1 cellular context compared by ENCODE assay signal in the genomic region with DNA sequence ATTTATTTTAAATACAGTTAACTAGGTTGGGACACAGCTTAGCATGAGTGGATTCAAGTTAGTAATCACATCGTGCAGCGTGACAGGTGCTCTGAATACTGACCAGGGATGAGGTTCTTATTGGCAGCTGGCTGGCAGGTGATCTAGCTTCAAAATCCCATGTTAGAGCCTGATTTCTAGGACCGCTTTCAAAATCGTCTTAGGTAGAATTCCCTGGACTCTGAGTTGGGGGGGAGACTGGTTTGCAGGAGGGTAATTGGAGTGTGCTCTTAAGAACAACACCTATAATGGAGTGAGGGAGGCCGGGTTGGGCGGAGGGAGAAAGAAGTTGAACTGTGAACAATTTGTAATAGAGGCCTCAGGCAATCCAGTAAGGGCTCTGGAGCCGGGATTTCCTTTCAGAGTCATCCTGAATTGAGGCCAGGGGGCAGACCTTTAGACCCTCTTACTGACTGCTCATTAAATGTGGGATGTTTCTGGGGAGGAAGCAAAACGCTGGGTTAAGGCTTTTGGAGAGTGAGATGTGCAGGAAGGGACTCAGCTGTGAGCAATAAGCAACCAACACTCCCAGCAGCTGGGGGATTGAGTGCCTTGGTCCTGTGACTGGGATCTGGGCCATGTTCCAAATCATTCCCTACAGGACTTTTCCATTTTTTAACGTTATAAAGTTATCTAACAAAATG.
TF ChIP-seq lines count a peak whose summit lies in the region.

No MANE protein-coding gene starts in this region.

TF ChIP-seq in HepG2, 621 proteins besides CTCF, POLR2A, EP300 and RAD21:
- TF ChIP-seq CREM (IDR thresholded peaks at IDR 0.05) (no peak), CREM (CRISPR knock-in tag; IDR thresholded peaks at IDR 0.05) (no peak), ZFY (CRISPR knock-in tag; IDR thresholded peaks at IDR 0.05) (no peak), ZNF460 (CRISPR knock-in tag; IDR thresholded peaks at IDR 0.05; ENCODE audit: borderline replicate concordance) (no peak), ZC3H13 (CRISPR knock-in tag; IDR thresholded peaks at IDR 0.05) (no peak), KLF9 (CRISPR knock-in tag; IDR thresholded peaks at IDR 0.05; ENCODE audit: low read depth) (0 out of 2 replicates have a peak, but pooled peaks have one; percentile 8), ZNF546 (CRISPR knock-in tag; conservative IDR thresholded peaks at IDR 0.05) (no peak), ZNF44 (CRISPR knock-in tag; IDR thresholded peaks at IDR 0.05) (0 out of 2 replicates have a peak, but pooled peaks have one; percentile 28)
TF ChIP-seq in HepG2: peak in this region for 2.
